Comparison of ENCODE assay signal across 7 cellular contexts in genomic region chr10:22514414-22514758, GRCh38.
A peak's percentile ranks its signal among the peaks of the same experiment; 100 is the strongest.
DNase-seq lines count a peak whose midpoint lies in the region; ATAC-seq, FAIRE-seq and TF ChIP-seq lines count a peak whose summit lies in the region.
"Not testable (repeated sequence)": the region's sequence is repeated elsewhere in the genome, so short reads cannot be mapped to it uniquely, and the experiment has no call there.

No MANE protein-coding gene starts in this region.

- H3K9ac ChIP-seq in H9 (ENCODE audit: extremely low read depth, insufficient read length, low read length); iPS-15b (ENCODE audit: low read depth, low read length); mucosa of rectum (ENCODE audit: low read depth in 1 of 2, low read length in 2 of 2): not testable (repeated sequence)
- H3K9ac ChIP-seq in NT2/D1 (ENCODE audit: insufficient read length, low read depth) (peak overlapping the region; percentile 29), K562 (ENCODE audit: insufficient read depth in 1 of 2, low read depth in 2 of 2, low read length in 2 of 2) (peak overlapping the region; percentile 76 to 89)

- not testable (repeated sequence) for TF ChIP-seq CTCF in H9 (conservative IDR thresholded peaks at IDR 0.05); K562 (IDR thresholded peaks at IDR 0.05 in 2 of 3, conservative IDR thresholded peaks at IDR 0.05 in 1 of 3; ENCODE audit: insufficient read depth in 2 of 3, low read depth in 1 of 3, low read length in 3 of 3); type B pancreatic cell (conservative IDR thresholded peaks at IDR 0.05)

- ATAC-seq in K562: peak; percentile 10; the same call in 2 of the 3 replicates

- H2BK120ac ChIP-seq in H9 (ENCODE audit: low read depth, low read length, poor library complexity, severe bottlenecking): not testable (repeated sequence)

- H3K9me1 ChIP-seq in K562 (ENCODE audit: control insufficient read depth, insufficient read depth, low read length): not testable (repeated sequence)

- H3K36me3 ChIP-seq in NT2/D1 (ENCODE audit: insufficient read depth, insufficient read length, low read length); K562 (ENCODE audit: control insufficient read depth, insufficient read depth, low read length); iPS-15b (ENCODE audit: control insufficient read depth, insufficient read depth, low read length); mucosa of rectum (ENCODE audit: control insufficient read depth in 2 of 2, insufficient read depth in 2 of 2, low read length in 2 of 2); neuron (ENCODE audit: insufficient read depth, low read length): not testable (repeated sequence)

- WGBS in H9 (ENCODE audit: extremely low coverage, insufficient read length, low lambda C conversion rate): no CpG with 5 or more reads among the region's 3 CpGs
- 96% methylated on average over 3 of the region's 3 CpGs for WGBS in K562 (ENCODE audit: insufficient coverage, low coverage, missing lambda C conversion rate)

- H3K36me3 Mint-ChIP-seq in H9 (ENCODE audit: insufficient read depth in 1 of 3, low read depth in 3 of 3): peaks cover 0 to 10% (median 2%) of the 10 kb centered on the region in 3 experiments; a peak in 1 of 7 replicates
- H3K36me3 Mint-ChIP-seq in type B pancreatic cell: not testable (repeated sequence)

- peaks cover 14% of the 10 kb centered on the region in 2 experiments for H3K4me1 Mint-ChIP-seq in H9
- not testable (repeated sequence) for H3K4me1 Mint-ChIP-seq in type B pancreatic cell (ENCODE audit: unreplicated experiment)

- not testable (repeated sequence) for H4K5ac ChIP-seq in H9 (ENCODE audit: insufficient read length, low read depth, low read length)

- CTCF ChIA-PET in K562 (lab: Yijun Ruan, JAX; ENCODE audit: low intra/inter-chr PET ratio): not testable (repeated sequence)

- H2BK15ac ChIP-seq in H9 (ENCODE audit: low read depth, low read length): not testable (repeated sequence)

- not testable (repeated sequence) for H2AFZ ChIP-seq in H9 (ENCODE audit: low read length); neuron (ENCODE audit: low read depth, low read length)
- peak overlapping the region; percentile 100 for H2AFZ ChIP-seq in K562 (ENCODE audit: low read depth, low read length)

- TF ChIP-seq RAD21 in K562 (CRISPR knock-in tag; conservative IDR thresholded peaks at IDR 0.05 in 1 of 2, IDR thresholded peaks at IDR 0.05 in 1 of 2): not testable (repeated sequence)

- H3K14ac ChIP-seq in H9 (ENCODE audit: insufficient read depth, low read length): not testable (repeated sequence)

- not testable (repeated sequence) for H3K23me2 ChIP-seq in H9 (ENCODE audit: insufficient read length, low read depth, low read length, poor library complexity, severe bottlenecking)

- not testable (repeated sequence) for FAIRE-seq in K562 (lab: Jason Lieb, UNC)

- in situ Hi-C loops in K562 (cut with MboI): not testable (repeated sequence)

- H3K56ac ChIP-seq in H9 (ENCODE audit: insufficient read length, low read depth, low read length): not testable (repeated sequence)

- H3K27me3 Mint-ChIP-seq in H9 (ENCODE audit: low read depth): peaks cover 86% of the 10 kb centered on the region
- H3K27me3 Mint-ChIP-seq in type B pancreatic cell: peaks cover 12% of the 10 kb centered on the region

- not testable (repeated sequence) for H3K27me3 ChIP-seq in H9 (ENCODE audit: insufficient read depth, low read length); NT2/D1 (ENCODE audit: insufficient read depth, insufficient read length); K562 (ENCODE audit: control insufficient read depth in 2 of 2, insufficient read depth in 2 of 2, low read length in 2 of 2); mucosa of rectum (ENCODE audit: control insufficient read depth in 2 of 2, insufficient read depth in 2 of 2, low read length in 2 of 2); neuron (ENCODE audit: insufficient read depth, low read length)
- peaks cover 23% of the 10 kb centered on the region for H3K27me3 ChIP-seq in iPS-15b (ENCODE audit: control insufficient read depth, insufficient read depth, low read length)

- H3K4me1 ChIP-seq in H9 (ENCODE audit: insufficient read depth, low read length); NT2/D1 (ENCODE audit: insufficient read depth, insufficient read length); iPS-15b (ENCODE audit: control insufficient read depth, insufficient read depth, low read length); mucosa of rectum (ENCODE audit: control insufficient read depth in 2 of 2, insufficient read depth in 2 of 2, low read length in 2 of 2); neuron (ENCODE audit: insufficient read depth, low read length): not testable (repeated sequence)
- peaks cover 2 to 12% of the 10 kb centered on the region in 2 experiments; a peak in 4 of 5 replicates for H3K4me1 ChIP-seq in K562 (replicated peaks in 1 of 2; ENCODE audit: control insufficient read depth in 2 of 2, insufficient read depth in 2 of 2, low read length in 2 of 2)

- intact Hi-C loops in K562 (cut with micrococcal nuclease): loop anchor here (5.0 kb wide), 1 partner anchor 192 kb away; the partner anchor contains the start of gene BMI1

- peaks cover 11 to 28% of the 10 kb centered on the region in 2 experiments for H3K9me3 Mint-ChIP-seq in H9
- not testable (repeated sequence) for H3K9me3 Mint-ChIP-seq in type B pancreatic cell

- H3K18ac ChIP-seq in H9 (ENCODE audit: insufficient read length, low read depth, low read length): not testable (repeated sequence)

- not testable (repeated sequence) for H3K23ac ChIP-seq in H9 (ENCODE audit: insufficient read length, low read depth, low read length)

- not testable (repeated sequence) for H3K27ac ChIP-seq in H9 (ENCODE audit: insufficient read length, low read depth, low read length); mucosa of rectum (ENCODE audit: low read depth in 2 of 2, low read length in 2 of 2)
- peak overlapping the region; percentile 84; the same call in 2 of the 3 replicates for H3K27ac ChIP-seq in K562 (ENCODE audit: extremely low read depth, low read depth, low read length)

- H2BK5ac ChIP-seq in H9 (ENCODE audit: insufficient read length, low read length): not testable (repeated sequence)

- not testable (repeated sequence) for H3K4ac ChIP-seq in H9 (ENCODE audit: low read depth, low read length)

- TF ChIP-seq EP300 in K562 (IDR thresholded peaks at IDR 0.05; ENCODE audit: low read length): not testable (repeated sequence)

- H3K4me3 Mint-ChIP-seq in H9 (peak overlapping the region in 1 of 2 experiments; percentile 65; a peak in 2 of 5 replicates), type B pancreatic cell (peak overlapping the region; percentile 75)

- POLR2A ChIA-PET in K562 (lab: Yijun Ruan, JAX): interaction anchor here (0.6 to 1.5 kb wide), 5 partner anchors 10 to 533 kb away, joined by 3 to 6 read pairs (median 3); no protein-coding TSS in a partner anchor

- H3K27ac Mint-ChIP-seq in H9, type B pancreatic cell: not testable (repeated sequence)

- TF ChIP-seq POLR2A in K562 (conservative IDR thresholded peaks at IDR 0.05): not testable (repeated sequence)

- H3K79me2 ChIP-seq in H9 (ENCODE audit: insufficient read depth, low read length); K562 (ENCODE audit: control insufficient read depth, insufficient read depth, low read length): not testable (repeated sequence)

- H3K4me3 ChIP-seq in NT2/D1 (ENCODE audit: insufficient read length, low read depth); K562: not testable (repeated sequence)
- H3K4me3 ChIP-seq in iPS-15b (ENCODE audit: low read depth, low read length): peak overlapping the region; percentile 55
- H3K4me3 ChIP-seq in mucosa of rectum (ENCODE audit: low read length in 2 of 2): peak overlapping the region; percentile 14 to 55
- H3K4me3 ChIP-seq in neuron (ENCODE audit: low read length): peak overlapping the region; percentile 40

- H2BK12ac ChIP-seq in H9 (ENCODE audit: insufficient read length, low read depth, low read length): not testable (repeated sequence)

- BruUV-seq in K562 (replicated peaks; lab: Mats Ljungman, UMichigan): not testable (repeated sequence)

- H3K4me2 ChIP-seq in H9 (ENCODE audit: insufficient read depth, insufficient read length, low read length) (peak overlapping the region; percentile 47), K562 (ENCODE audit: insufficient read depth, low read length) (peak overlapping the region; percentile 90)

- H3K79me1 ChIP-seq in H9 (ENCODE audit: insufficient read depth, low read depth, low read length, poor library complexity, severe bottlenecking): not testable (repeated sequence)

- H3T11ph ChIP-seq in H9 (ENCODE audit: low read length): not testable (repeated sequence)

- DNase-seq in H9; NT2/D1 (ENCODE audit: low read depth, low spot score); K562 (ENCODE audit: extremely low read depth in 1 of 4, low spot score in 3 of 4); type B pancreatic cell (ENCODE audit: extremely low spot score, unreplicated experiment): not testable (repeated sequence)

- not testable (repeated sequence) for H3K9me3 ChIP-seq in H9 (ENCODE audit: control insufficient read depth, low read depth, low read length); NT2/D1 (ENCODE audit: insufficient read depth, low read length); K562 (replicated peaks; ENCODE audit: control insufficient read depth, insufficient read depth, low read depth, low read length); iPS-15b (ENCODE audit: control insufficient read depth, insufficient read depth, low read length); mucosa of rectum (ENCODE audit: control insufficient read depth in 2 of 2, low read length in 2 of 2); neuron (ENCODE audit: low read length)

- not testable (repeated sequence) for H2BK20ac ChIP-seq in H9 (ENCODE audit: low read depth, low read length, poor library complexity, severe bottlenecking)

- not testable (repeated sequence) for H2AK5ac ChIP-seq in H9 (ENCODE audit: insufficient read length, low read length)

- H4K20me1 ChIP-seq in H9 (ENCODE audit: control insufficient read depth, insufficient read depth, insufficient read length); K562 (replicated peaks; ENCODE audit: control insufficient read depth, insufficient read depth, low read length): not testable (repeated sequence)

- H4K8ac ChIP-seq in H9 (replicated peaks; ENCODE audit: insufficient read length, low read depth, low read length): not testable (repeated sequence)

- not testable (repeated sequence) for H4K91ac ChIP-seq in H9 (ENCODE audit: insufficient read length, low read depth, low read length)

TF ChIP-seq in K562, 482 proteins besides CTCF, POLR2A, EP300 and RAD21 (continues in another document):
- peak; percentile 62; the same call in 1 of the 2 replicates for TF ChIP-seq ZNF121 (CRISPR knock-in tag; conservative IDR thresholded peaks at IDR 0.05)
